Comparison of ENCODE assay signal across 14 cellular contexts in the genomic region with DNA sequence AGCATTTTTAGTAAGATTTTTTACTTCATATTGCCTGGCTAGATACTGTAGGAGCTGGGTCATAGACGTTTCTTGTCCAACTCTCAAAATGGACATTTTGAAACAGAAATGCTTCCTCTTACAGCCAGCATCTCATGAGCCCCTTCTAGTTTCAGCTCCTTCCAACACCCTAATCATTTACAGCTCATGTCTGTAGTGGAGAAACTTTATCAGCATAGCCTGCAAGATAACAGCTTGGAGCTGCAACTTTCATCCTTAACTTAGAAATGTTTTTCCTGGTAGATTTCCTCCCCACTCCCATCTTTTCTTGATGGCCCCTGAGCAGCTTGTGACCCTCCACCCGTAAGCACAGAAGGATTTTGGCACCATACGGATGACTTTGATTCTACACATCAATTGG.
"Had no signal": no experiment of that assay in that cellular context is flagged by ENCODE, and none has a peak within 500 bp of the region (broad histone marks: within the 10 kb centered on the region; RNA-seq: fewer than 3 reads in every experiment).

No MANE protein-coding gene starts in this region.

- DNase-seq: activated CD4-positive, alpha-beta memory T cell treated with anti-CD3 and anti-CD28 coated beads for 36 hours; activated CD4-positive, alpha-beta T cell treated with anti-CD3 and anti-CD28 coated beads for 1 hour; activated gamma-delta T cell; activated naive CD8-positive, alpha-beta T cell treated with anti-CD3 and anti-CD28 coated beads for 36 hours; activated T-cell treated with anti-CD3 and anti-CD28 coated beads, Interleukin-2, amount 50 U/mL, for 48 hours; dorsolateral prefrontal cortex; esophagus squamous epithelium; foreskin keratinocyte; ovary; stimulated activated CD4-positive, alpha-beta T cell treated with anti-CD3 and anti-CD28 coated beads, Interleukin-15, amount 100 ng/mL, for 24 hours; stimulated activated CD4-positive, alpha-beta T cell treated with anti-CD3 and anti-CD28 coated beads, Interleukin-4, amount 100 ng/mL, for 4 hours; stimulated activated naive CD8-positive, alpha-beta T cell treated with anti-CD3 and anti-CD28 coated beads, Interleukin-15, amount 100 ng/mL, for 72 hours; T-helper 17 cell had no signal

- H3K36me3 Mint-ChIP-seq: activated CD4-positive, alpha-beta memory T cell treated with anti-CD3 and anti-CD28 coated beads for 36 hours; activated naive CD8-positive, alpha-beta T cell treated with anti-CD3 and anti-CD28 coated beads for 36 hours had no signal

- H3K27me3 Mint-ChIP-seq: activated CD4-positive, alpha-beta memory T cell treated with anti-CD3 and anti-CD28 coated beads for 36 hours; T-helper 17 cell had no signal

- H3K36me3 ChIP-seq: ovary, thoracic aorta had no signal

- H3K27me3 ChIP-seq: dorsolateral prefrontal cortex, esophagus squamous epithelium, foreskin keratinocyte, ovary had no signal

- H3K27ac ChIP-seq: dorsolateral prefrontal cortex, foreskin keratinocyte, ovary, thoracic aorta had no signal

- ATAC-seq: foreskin keratinocyte; stimulated activated naive CD8-positive, alpha-beta T cell treated with anti-CD3 and anti-CD28 coated beads, Interleukin-15, amount 100 ng/mL, for 72 hours; T-helper 17 cell had no signal

- H3K4me3 ChIP-seq: dorsolateral prefrontal cortex, esophagus squamous epithelium, ovary, thoracic aorta had no signal

- H3K27ac Mint-ChIP-seq: activated CD4-positive, alpha-beta memory T cell treated with anti-CD3 and anti-CD28 coated beads for 36 hours; activated naive CD8-positive, alpha-beta T cell treated with anti-CD3 and anti-CD28 coated beads for 36 hours; stimulated activated naive CD8-positive, alpha-beta T cell treated with anti-CD3 and anti-CD28 coated beads, Interleukin-15, amount 100 ng/mL, for 72 hours; T-helper 17 cell had no signal

- H3K9me3 Mint-ChIP-seq: activated CD4-positive, alpha-beta memory T cell treated with anti-CD3 and anti-CD28 coated beads for 36 hours; activated naive CD8-positive, alpha-beta T cell treated with anti-CD3 and anti-CD28 coated beads for 36 hours had no signal

- H3K4me3 Mint-ChIP-seq: activated CD4-positive, alpha-beta memory T cell treated with anti-CD3 and anti-CD28 coated beads for 36 hours; activated naive CD8-positive, alpha-beta T cell treated with anti-CD3 and anti-CD28 coated beads for 36 hours; stimulated activated naive CD8-positive, alpha-beta T cell treated with anti-CD3 and anti-CD28 coated beads, Interleukin-15, amount 100 ng/mL, for 72 hours; T-helper 17 cell had no signal

- H3K9me3 ChIP-seq: esophagus squamous epithelium, ovary, thoracic aorta had no signal
